17 cellular contexts compared by ENCODE assay signal in genomic region chr19:5358173-5358800, GRCh38. TPM values are rescaled to one million over a fixed set of nuclear protein-coding genes. Genes with fewer than 3 reads are reported as not detected.
A peak's percentile ranks its signal among the peaks of the same experiment; 100 is the strongest.
DNase-seq lines count a peak whose midpoint lies in the region; ATAC-seq, FAIRE-seq and TF ChIP-seq lines count a peak whose summit lies in the region.
"Had no signal": no experiment of that assay in that cellular context is flagged by ENCODE, and none has a peak within 500 bp of the region (broad histone marks: within the 10 kb centered on the region; RNA-seq: fewer than 3 reads in every experiment).

No MANE protein-coding gene starts in this region.

- no peak overlapping the region for H3K27ac Mint-ChIP-seq in MCF 10A (ENCODE audit: low read depth, unreplicated experiment)

- H3K36me3 ChIP-seq in mammary epithelial cell (ENCODE audit: insufficient read depth, low read length) = no peaks in the 10 kb centered on the region
- no peaks in the 10 kb centered on the region for H3K36me3 ChIP-seq in PC-3 (ENCODE audit: low read depth, low read length)
- H3K36me3 ChIP-seq in H1 (ENCODE audit: control insufficient read depth in 2 of 4, insufficient read depth in 4 of 4, low read length in 3 of 4) = no peaks in the 10 kb centered on the region

- no peak overlapping the region for H2AK5ac ChIP-seq in H1 (ENCODE audit: low read depth, low read length)

- H4K20me1 ChIP-seq in mammary epithelial cell (ENCODE audit: insufficient read depth, low read length) (no peaks in the 10 kb centered on the region), PC-3 (ENCODE audit: low read length) (no peaks in the 10 kb centered on the region), H1 (replicated peaks in 1 of 2; ENCODE audit: control insufficient read depth in 1 of 2, insufficient read depth in 2 of 2, low read length in 2 of 2) (no peaks in the 10 kb centered on the region)

- H2AFZ ChIP-seq in mammary epithelial cell (ENCODE audit: low read depth, low read length) = no peak overlapping the region
- no peak overlapping the region for H2AFZ ChIP-seq in PC-3 (ENCODE audit: low read length)
- H2AFZ ChIP-seq in H1 (ENCODE audit: low read length) = peak overlapping the region; percentile 97
- H2AFZ ChIP-seq: parathyroid adenoma had no signal

- no peak for ATAC-seq in PC-3
- ATAC-seq in HG02938 (IDR thresholded peaks at IDR 0.05; ENCODE audit: unreplicated experiment) = no peak
- ATAC-seq: left ventricle myocardium superior had no signal

- H2BK15ac ChIP-seq in H1 (ENCODE audit: low read length) = no peak overlapping the region

- no peaks in the 10 kb centered on the region for H3K4me1 Mint-ChIP-seq in MCF 10A (ENCODE audit: insufficient read depth, unreplicated experiment)

- H3K79me2 ChIP-seq in mammary epithelial cell (ENCODE audit: insufficient read depth, low read length) = no peaks in the 10 kb centered on the region
- no peaks in the 10 kb centered on the region for H3K79me2 ChIP-seq in PC-3 (ENCODE audit: low read length)
- no peaks in the 10 kb centered on the region for H3K79me2 ChIP-seq in H1 (ENCODE audit: control insufficient read depth in 1 of 2, insufficient read depth in 2 of 2, low read length in 2 of 2)
- H3K79me2 ChIP-seq: parathyroid adenoma had no signal

- no peaks in the 10 kb centered on the region for H3K23me2 ChIP-seq in H1 (ENCODE audit: low read depth, low read length)

- FAIRE-seq in H1 (lab: Jason Lieb, UNC) = peak; percentile 95
- no peak for FAIRE-seq in urothelium cell line (lab: Jason Lieb, UNC)
- FAIRE-seq: bronchial epithelial cell had no signal

- H3K9ac ChIP-seq in mammary epithelial cell (ENCODE audit: insufficient read depth, low read length) (no peak overlapping the region), PC-3 (ENCODE audit: low read length) (no peak overlapping the region), H1 (replicated peaks in 1 of 4; ENCODE audit: extremely low read depth in 1 of 4, low read depth in 3 of 4, low read length in 3 of 4) (no peak overlapping the region; a peak in 1 of 7 replicates)
- H3K9ac ChIP-seq: parathyroid adenoma had no signal

- H3K79me1 ChIP-seq in H1 (ENCODE audit: low read depth, low read length) = no peaks in the 10 kb centered on the region

- in situ Hi-C loops in mammary epithelial cell (cut with MboI; ENCODE audit: low sequenced_read_pairs in 2 of 2) = no loop called here

- 56% methylated on average over 9 of the region's 9 CpGs for WGBS in mammary epithelial cell (ENCODE audit: low coverage, missing lambda C conversion rate)
- WGBS in H1 (ENCODE audit: extremely low coverage in 1 of 2, insufficient coverage in 1 of 2, insufficient read length in 1 of 2, insufficient replicate concordance in 2 of 2, low coverage in 1 of 2, low lambda C conversion rate in 2 of 2, missing lambda C conversion rate in 1 of 2), 2 experiments = 73% methylated on average over 9 of the region's 9 CpGs; no CpG with 5 or more reads in 1 of the 2 experiments

- TF ChIP-seq EP300 in H1 (IDR thresholded peaks at IDR 0.05; ENCODE audit: borderline replicate concordance in 1 of 2, low read depth in 2 of 2, low read length in 2 of 2) = no peak

- H3K4me3 Mint-ChIP-seq in MCF 10A (ENCODE audit: unreplicated experiment) = no peak overlapping the region

- no peaks in the 10 kb centered on the region for H3K27me3 ChIP-seq in mammary epithelial cell (ENCODE audit: insufficient read depth, low read length)
- H3K27me3 ChIP-seq in PC-3 (ENCODE audit: low read length) = peaks cover 6% of the 10 kb centered on the region; the same call in 1 of the 2 replicates
- H3K27me3 ChIP-seq in H1 (replicated peaks in 1 of 4; ENCODE audit: control insufficient read depth in 3 of 4, extremely low read depth in 1 of 4, insufficient read depth in 3 of 4, low read length in 3 of 4) = peaks cover 0 to 3% (median 0%) of the 10 kb centered on the region in 4 experiments; a peak in 1 of 7 replicates

- H3K56ac ChIP-seq in H1 (replicated peaks; ENCODE audit: insufficient read length, low read depth, low read length) = no peak overlapping the region

- CTCF ChIA-PET in MCF 10A (lab: Yijun Ruan, JAX) (no interaction called here), mammary epithelial cell (lab: Charles Lee; ENCODE audit: low non-redundant PET) (no interaction called here), PC-3 (lab: Charles Lee) (no interaction called here), H1 (lab: Charles Lee; ENCODE audit: partially characterized antibody) (interaction anchor here (1.2 kb wide), 1 partner anchor 12 kb away, joined by 4 read pairs; no protein-coding TSS in a partner anchor)

- H3K23ac ChIP-seq in H1 (ENCODE audit: insufficient read length) = no peak overlapping the region

- H4K8ac ChIP-seq in H1 (ENCODE audit: extremely low read depth, insufficient read depth, low read length) = no peak overlapping the region

- H3K27ac ChIP-seq in mammary epithelial cell (ENCODE audit: insufficient read depth, low read depth, low read length) = no peak overlapping the region
- H3K27ac ChIP-seq in PC-3 (ENCODE audit: low read length) = no peak overlapping the region
- H3K27ac ChIP-seq in H1 (ENCODE audit: low read depth, low read length) = no peak overlapping the region
- H3K27ac ChIP-seq: parathyroid adenoma, SK-N-MC had no signal

- no peak overlapping the region for H2BK120ac ChIP-seq in H1 (replicated peaks; ENCODE audit: low read depth, low read length)

- H3K9me2 ChIP-seq in PC-3 (replicated peaks; ENCODE audit: low read length) = no peaks in the 10 kb centered on the region

- H3K4me1 ChIP-seq in mammary epithelial cell (ENCODE audit: insufficient read depth, low read length) (no peaks in the 10 kb centered on the region), PC-3 (ENCODE audit: insufficient read depth, low read length) (peaks cover 10% of the 10 kb centered on the region), H1 (replicated peaks in 1 of 4; ENCODE audit: control insufficient read depth in 3 of 4, insufficient read depth in 4 of 4, low read length in 3 of 4) (no peaks in the 10 kb centered on the region; a peak in 4 of 7 replicates)
- H3K4me1 ChIP-seq: parathyroid adenoma had no signal

- H4K91ac ChIP-seq in H1 (replicated peaks; ENCODE audit: insufficient read length, low read length) = peak overlapping the region; percentile 34

- no peak overlapping the region for H3K14ac ChIP-seq in H1 (ENCODE audit: insufficient read length)

- H3K4ac ChIP-seq in H1 (replicated peaks; ENCODE audit: insufficient read length, low read depth, low read length) = no peak overlapping the region

- no peaks in the 10 kb centered on the region for H3K9me3 Mint-ChIP-seq in MCF 10A (ENCODE audit: unreplicated experiment)

- H3K18ac ChIP-seq in H1 (ENCODE audit: extremely low read depth, low read length) = peak overlapping the region; percentile 97

- dilution Hi-C loops in mammary epithelial cell (cut with HindIII; ENCODE audit: low sequenced_read_pairs) = no loop called here

- POLR2A ChIA-PET in MCF 10A (lab: Yijun Ruan, JAX) = no interaction called here
- POLR2A ChIA-PET in PC-3 (lab: Charles Lee; ENCODE audit: unreplicated experiment) = no interaction called here
- POLR2A ChIA-PET in H1 (lab: Charles Lee; ENCODE audit: partially characterized antibody) = no interaction called here

- H3K4me3 ChIP-seq in mammary epithelial cell (replicated peaks in 1 of 3; ENCODE audit: insufficient read depth in 1 of 3, low read depth in 2 of 3, low read length in 3 of 3) = no peak overlapping the region
- no peak overlapping the region for H3K4me3 ChIP-seq in PC-3 (ENCODE audit: low read length)
- H3K4me3 ChIP-seq in H1 (ENCODE audit: extremely low read depth in 1 of 4, insufficient read depth in 2 of 4, low read depth in 3 of 4, low read length in 4 of 4) = peak overlapping the region; percentile 4 to 46 (median 17); a peak in 4 of 8 replicates
- H3K4me3 ChIP-seq: SK-N-MC had no signal

- H3F3A ChIP-seq in PC-3 (ENCODE audit: low read length, unreplicated experiment) = no peaks in the 10 kb centered on the region

- TF ChIP-seq RAD21 in H1 (IDR thresholded peaks at IDR 0.05 in 1 of 2, conservative IDR thresholded peaks at IDR 0.05 in 1 of 2; ENCODE audit: low read depth in 2 of 2, low read length in 2 of 2) = no peak

- H3K4me2 ChIP-seq in mammary epithelial cell (ENCODE audit: insufficient read depth, low read depth, low read length) = no peak overlapping the region
- H3K4me2 ChIP-seq in PC-3 (ENCODE audit: low read length) = no peak overlapping the region; the same call in 1 of the 2 replicates
- peak overlapping the region; percentile 56 to 67 for H3K4me2 ChIP-seq in H1 (ENCODE audit: insufficient read depth in 1 of 2, low read depth in 2 of 2, low read length in 2 of 2)

- no peak for TF ChIP-seq CTCF in MCF 10A (IDR thresholded peaks at IDR 0.05; ENCODE audit: unreplicated experiment)
- no peak for TF ChIP-seq CTCF in mammary epithelial cell (conservative IDR thresholded peaks at IDR 0.05 in 1 of 2, IDR thresholded peaks at IDR 0.05 in 1 of 2; ENCODE audit: extremely low read depth in 1 of 2, insufficient read depth in 1 of 2, low read depth in 1 of 2, low read length in 2 of 2)
- TF ChIP-seq CTCF in PC-3 (conservative IDR thresholded peaks at IDR 0.05; ENCODE audit: low read depth, low read length) = no peak
- no peak for TF ChIP-seq CTCF in H1 (IDR thresholded peaks at IDR 0.05; ENCODE audit: control extremely low read depth in 1 of 3, insufficient read depth in 1 of 3, low read depth in 1 of 3, low read length in 3 of 3)

- intact Hi-C loops in MCF 10A (cut with micrococcal nuclease) (no loop called here), mammary epithelial cell (cut with micrococcal nuclease) (no loop called here), PC-3 (cut with micrococcal nuclease) (no loop called here)

- H3K9me3 ChIP-seq in mammary epithelial cell (replicated peaks; ENCODE audit: insufficient read depth, low read length) (no peaks in the 10 kb centered on the region), PC-3 (ENCODE audit: low read length) (no peaks in the 10 kb centered on the region), H1 (ENCODE audit: insufficient read depth in 2 of 2, low read depth in 1 of 2, low read length in 1 of 2) (no peaks in the 10 kb centered on the region)

- peaks cover 6% of the 10 kb centered on the region for H3K36me3 Mint-ChIP-seq in MCF 10A (ENCODE audit: insufficient read depth, unreplicated experiment)

- no peak overlapping the region for H2BK20ac ChIP-seq in H1 (ENCODE audit: low read length)

- no peak overlapping the region for H2BK5ac ChIP-seq in H1 (ENCODE audit: low read depth, low read length)

- BruUV-seq in MCF 10A (replicated peaks; lab: Mats Ljungman, UMichigan) = no TSS peak
- BruUV-seq in mammary epithelial cell (replicated peaks; lab: Mats Ljungman, UMichigan) = no TSS peak
- BruUV-seq in PC-3 (replicated peaks; lab: Mats Ljungman, UMichigan) = no TSS peak

- 0 out of 2 replicates have a peak overlapping the region, but pooled peaks have one; percentile 7 for H2BK12ac ChIP-seq in H1 (ENCODE audit: low read depth, low read length)

- no peak overlapping the region for H4K5ac ChIP-seq in H1 (ENCODE audit: insufficient read length, low read depth, low read length)

- peak; percentile 30 for DNase-seq in MCF 10A (ENCODE audit: unreplicated experiment)
- no peak for DNase-seq in mammary epithelial cell
- DNase-seq in PC-3 = peak; percentile 47
- no peak for DNase-seq in H1 (ENCODE audit: low read depth in 1 of 2, low spot score in 2 of 2)
- DNase-seq in urothelium cell line (ENCODE audit: low spot score) = peak; percentile 57
- no peak for DNase-seq in islet precursor cell
- DNase-seq in ecto neural progenitor cell (ENCODE audit: low spot score) = no peak
- DNase-seq: activated naive CD4-positive, alpha-beta T cell treated with anti-CD3 and anti-CD28 coated beads, Interleukin-2, amount 50 U/mL, for 16 hours; effector CD4-positive, alpha-beta T cell; left ventricle myocardium superior; NCI-H1048; stimulated activated CD4-positive, alpha-beta T cell treated with anti-CD3 and anti-CD28 coated beads, Interleukin-4, amount 100 ng/mL, for 24 hours; stimulated activated CD8-positive, alpha-beta memory T cell treated with anti-CD3 and anti-CD28 coated beads, Interleukin-4, amount 100 ng/mL, for 48 hours had no signal

- TF ChIP-seq POLR2A in H1 (IDR thresholded peaks at IDR 0.05; ENCODE audit: control extremely low read depth in 1 of 2, low read depth in 2 of 2, low read length in 2 of 2) = no peak

- peaks cover 77% of the 10 kb centered on the region for H3K27me3 Mint-ChIP-seq in MCF 10A (ENCODE audit: insufficient read depth, unreplicated experiment)

RNA-seq across cellular contexts. Expression of gene PTPRS, which starts 17.7 kb away (rescaled TPM):
- total RNA-seq in MCF 10A (2022) (15.0 and 27.1 TPM in 2 replicates), mammary epithelial cell (10 to 100 TPM; 32.2 to 93.4 TPM), PC-3 (2014; rRNA removed) (106 and 134 TPM in 2 replicates)
- polyA plus RNA-seq in mammary epithelial cell (8.0 TPM), H1 (2011; rRNA removed) (96.8 and 146 TPM in 2 replicates)
- polyA minus RNA-seq in mammary epithelial cell = 22.9 TPM
- 218 and 223 TPM in 2 replicates for total RNA-seq in H1 (2021; fragmentation: NEBNext Ultra II Directional; extraction: Animal tissue kit (Norgen Biotek cat#: 25700))
- 87.7 TPM for polyA plus RNA-seq in H1 (2011; cell fraction: cytosol; rRNA removed)
- 278 TPM for polyA plus RNA-seq in H1 (2011; cell fraction: nucleus; rRNA removed)
- polyA plus RNA-seq in H1 (2012, experiment 1 of 2) = 73.0 to 132 TPM (median 116 TPM) in 4 replicates
- 60.0 TPM for polyA plus RNA-seq in H1 (2012, experiment 2 of 2)
- polyA plus RNA-seq in H1 (2013, experiment 1 of 2) = 124 TPM
- 122 TPM for polyA plus RNA-seq in H1 (2013, experiment 2 of 2)
- 192 and 241 TPM in 2 replicates for polyA minus RNA-seq in H1 (2011; rRNA and poly(A)+ RNA removed)
- 212 TPM for polyA minus RNA-seq in H1 (2011; cell fraction: cytosol; rRNA and poly(A)+ RNA removed)
- polyA minus RNA-seq in H1 (2011; cell fraction: nucleus; rRNA and poly(A)+ RNA removed) = 157 TPM

Comparison
In these comparisons a context has a peak if more than half of its experiments do, and no peak if none do; other contexts are left out.
1. DNase-seq: peak in MCF 10A (single experiment), PC-3 (single experiment) and urothelium cell line (single experiment); none in mammary epithelial cell (single experiment), H1 (0 of 2), islet precursor cell (single experiment) and ecto neural progenitor cell (single experiment).
2. H3K4me2 ChIP-seq: peak in H1 (2 of 2); none in mammary epithelial cell (single experiment) and PC-3 (single experiment).
3. H3K4me3 ChIP-seq: peak in H1 (4 of 4); none in mammary epithelial cell (0 of 3) and PC-3 (single experiment).